In genomic region chr15:52679232-52680040, GRCh38 we compare ENCODE assay signal across 8 cellular contexts. TPM values are rescaled to one million over a fixed set of nuclear protein-coding genes. Genes with fewer than 3 reads are reported as not detected.
DNase-seq lines count a peak whose midpoint lies in the region; ATAC-seq, FAIRE-seq and TF ChIP-seq lines count a peak whose summit lies in the region.

Gene ATOSA, minus strand, starts transcription at chr15:52679388. Its CDS starts 1,367 bp downstream, at chr15:52678021.

- no peaks in the 10 kb centered on the region for H3K9me3 ChIP-seq in pancreas
- H3K9me3 ChIP-seq in thyroid gland, result no peaks in the 10 kb centered on the region

- H3K27me3 ChIP-seq in pancreas (no peaks in the 10 kb centered on the region), thyroid gland (no peaks in the 10 kb centered on the region)

- 0 to 1% methylated on average over 50 to 54 of the region's 55 CpGs for WGBS in pancreas, 2 donors
- 1% methylated on average over 18 to 28 of the region's 55 CpGs for WGBS in thyroid gland, 2 donors

- H3K27ac ChIP-seq in pancreas, result peak within 1 kb of the TSS; percentile 96 to 99 (median 96)
- H3K27ac ChIP-seq in thyroid gland, result peak within 1 kb of the TSS; percentile 98 to 100 (median 99)

- DNase-seq in NCI-H1105 treated with DMSO at 0.1 percent for 48 hours (lab: John Stamatoyannopoulos, UW), result peak; percentile 75
- peak; percentile 37 to 77 for DNase-seq in SW 1271 (lab: John Stamatoyannopoulos, UW)
- DNase-seq in activated naive CD8-positive, alpha-beta T cell treated with anti-CD3 and anti-CD28 coated beads, Interleukin-2, amount 50 U/mL, for 16 hours (ENCODE audit: low read depth, low spot score), result peak; percentile 78
- DNase-seq in Right ventricle myocardium inferior (ENCODE audit: missing footprints), result peak; percentile 95
- DNase-seq in pancreas, result peak; percentile 92 to 96 (median 94)
- peak; percentile 94 to 95 for DNase-seq in thyroid gland

- no peak for FAIRE-seq in pancreas (lab: Jason Lieb, UNC)

- TF ChIP-seq POLR2A in GM10847 (IDR thresholded peaks at IDR 0.05; ENCODE audit: extremely low read depth, insufficient read length) (peak; percentile 64), thyroid gland (IDR thresholded peaks at IDR 0.05) (peak; percentile 58 to 98)

- TF ChIP-seq CTCF in pancreas (IDR thresholded peaks at IDR 0.05) (no peak), thyroid gland (IDR thresholded peaks at IDR 0.05) (peak in 1 of 6 experiments; percentile 6)

- H3K4me3 ChIP-seq in pancreas, result peak within 1 kb of the TSS; percentile 71 to 87 (median 82)
- H3K4me3 ChIP-seq in thyroid gland (replicated peaks in 1 of 3), result peak within 1 kb of the TSS; percentile 38 to 88 (median 86)

- H3K36me3 ChIP-seq in pancreas (peaks cover 0 to 11% (median 0%) of the 10 kb centered on the region in 3 donors), thyroid gland (peaks cover 4 to 7% of the 10 kb centered on the region in 2 donors)

- peak; percentile 54 for ATAC-seq in HG02623 (IDR thresholded peaks at IDR 0.05; ENCODE audit: unreplicated experiment)
- peak; percentile 96 for ATAC-seq in Right ventricle myocardium inferior
- ATAC-seq in pancreas, result peak; percentile 84 to 94 (median 90)

- H3K4me1 ChIP-seq in pancreas, result peaks cover 18 to 23% (median 21%) of the 10 kb centered on the region in 3 donors
- peaks cover 37% of the 10 kb centered on the region in 2 donors for H3K4me1 ChIP-seq in thyroid gland

- intact Hi-C loops in Right ventricle myocardium inferior (cut with DNase I), result loop anchor here (5.0 kb wide), 4 partner anchors 52 to 112 kb away; partner anchors contain the start of gene ARPP19
- intact Hi-C loops in pancreas (cut with DNase I), result no loop called here
- intact Hi-C loops in thyroid gland (cut with DNase I), result loop anchor here (10.0 kb wide), 2 partner anchors 55 to 115 kb away; partner anchors contain the start of gene ARPP19

RNA-seq across cellular contexts. Expression of gene ATOSA, which starts in this region (rescaled TPM):
- total RNA-seq in Right ventricle myocardium inferior (21.7 TPM), pancreas (10 to 100 TPM; 24.6 to 39.0 (median 34.4) TPM), thyroid gland (100 to 1,000 TPM in 2 of 4 donors, 10 to 100 TPM in 2; 88.7 to 164 (median 117) TPM)
- 10 to 100 TPM; 42.0 to 48.9 TPM for polyA plus RNA-seq in pancreas

Comparison
In these comparisons a context has a peak if more than half of its experiments do, and no peak if none do; other contexts are left out.
1. Peak in every context shown above with its lines: DNase-seq, ATAC-seq, H3K4me3 ChIP-seq and H3K27ac ChIP-seq.
2. intact Hi-C loops: an anchor here in Right ventricle myocardium inferior (5.0 kb wide) and thyroid gland (10.0 kb wide); none called in pancreas.